Comparison of ENCODE assay signal across 25 cellular contexts in the genomic region with DNA sequence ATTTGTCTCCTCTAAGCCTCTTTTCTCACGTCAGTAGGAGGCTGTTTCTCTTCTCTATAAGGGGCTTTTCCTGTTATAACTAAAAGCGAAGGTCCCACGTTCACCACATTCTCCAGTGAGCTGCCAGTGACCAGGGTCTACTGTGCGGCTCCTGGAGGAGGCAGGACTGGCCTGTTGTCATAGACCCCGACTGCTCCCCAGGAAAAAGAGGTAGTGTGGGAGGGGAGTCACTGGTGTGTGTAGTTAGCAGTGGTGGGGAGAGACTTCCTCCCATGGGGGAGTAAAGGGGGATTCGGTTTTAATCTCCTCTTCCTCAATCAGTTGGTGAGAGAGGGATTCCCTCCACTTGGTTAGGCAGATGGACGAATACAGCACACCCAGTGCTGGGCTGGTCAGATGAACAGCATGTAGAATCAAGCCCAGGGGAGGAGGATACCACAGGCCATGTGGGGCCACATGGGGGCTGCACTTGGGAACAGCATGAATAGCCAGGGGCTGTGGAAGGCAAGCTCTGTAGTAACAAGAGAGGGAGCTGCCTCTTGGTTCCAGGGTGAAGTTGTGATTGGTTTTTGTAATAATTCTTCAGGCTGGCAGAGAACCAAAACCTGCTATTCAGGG.
DNase-seq lines count a peak whose midpoint lies in the region; ATAC-seq and TF ChIP-seq lines count a peak whose summit lies in the region.
"Had no signal": no experiment of that assay in that cellular context is flagged by ENCODE, and none has a peak within 500 bp of the region (broad histone marks: within the 10 kb centered on the region; RNA-seq: fewer than 3 reads in every experiment).

No MANE protein-coding gene starts in this region.

- no peak overlapping the region for H3K27ac Mint-ChIP-seq in natural killer cell treated with Interleukin-12 subunit alpha and Interleukin-12 subunit beta and Interleukin-15 and Interleukin-18, amount 100 ng/mL, for 72 hours
- no peak overlapping the region for H3K27ac Mint-ChIP-seq in natural killer cell
- H3K27ac Mint-ChIP-seq in naive B cell = peak overlapping the region in 3 of 6 donors; percentile 24 to 86 (median 37)
- H3K27ac Mint-ChIP-seq in type B pancreatic cell = peak overlapping the region; percentile 35
- H3K27ac Mint-ChIP-seq: activated naive CD8-positive, alpha-beta T cell treated with anti-CD3 and anti-CD28 coated beads, Interleukin-2, amount 10 ng/mL, durations not matched to agents 7 days and 5 days; activated T-helper 2 cell treated with anti-CD3 and anti-CD28 coated beads, Interferon-gamma antibody, Interleukin-2, Interleukin-4, amounts not matched to agents 10 μg/mL and 5 μg/mL and 100 μg/mL, durations not matched to agents 14 hours and 24 hours and 36 hours; CD4-positive, CD25-positive, alpha-beta regulatory T cell had no signal

- no peak overlapping the region for H3K4me3 ChIP-seq in RWPE2 (ENCODE audit: severe bottlenecking)
- H3K4me3 ChIP-seq: right lobe of liver, uterus had no signal

- H3K9me3 ChIP-seq in RWPE2 (ENCODE audit: severe bottlenecking) = no peaks in the 10 kb centered on the region
- H3K9me3 ChIP-seq: right lobe of liver, uterus had no signal

- no peaks in the 10 kb centered on the region for H3K9me3 Mint-ChIP-seq in natural killer cell treated with Interleukin-12 subunit alpha and Interleukin-12 subunit beta and Interleukin-15 and Interleukin-18, amount 100 ng/mL, for 72 hours
- H3K9me3 Mint-ChIP-seq in natural killer cell (no peaks in the 10 kb centered on the region), naive B cell (peaks cover 0 to 3% (median 0%) of the 10 kb centered on the region in 7 donors), type B pancreatic cell (no peaks in the 10 kb centered on the region)
- H3K9me3 Mint-ChIP-seq: activated naive CD8-positive, alpha-beta T cell treated with anti-CD3 and anti-CD28 coated beads, Interleukin-2, amount 10 ng/mL, durations not matched to agents 7 days and 5 days; activated T-helper 2 cell treated with anti-CD3 and anti-CD28 coated beads, Interferon-gamma antibody, Interleukin-2, Interleukin-4, amounts not matched to agents 10 μg/mL and 5 μg/mL and 100 μg/mL, durations not matched to agents 14 hours and 24 hours and 36 hours had no signal

- no peaks in the 10 kb centered on the region for H3K36me3 ChIP-seq in RWPE2 (ENCODE audit: low read depth)
- H3K36me3 ChIP-seq: right lobe of liver, uterus had no signal

- intact Hi-C loops in natural killer cell (cut with micrococcal nuclease) = no loop called here

- no peak for TF ChIP-seq CTCF in natural killer cell (IDR thresholded peaks at IDR 0.05)
- no peak for TF ChIP-seq CTCF in RWPE2 (IDR thresholded peaks at IDR 0.05; ENCODE audit: poor library complexity, severe bottlenecking)
- no peak for TF ChIP-seq CTCF in type B pancreatic cell (conservative IDR thresholded peaks at IDR 0.05)

- DNase-seq in natural killer cell treated with Interleukin-12 subunit alpha and Interleukin-12 subunit beta and Interleukin-15 and Interleukin-18, amount 100 ng/mL, for 72 hours (ENCODE audit: low spot score) = no peak
- DNase-seq in natural killer cell (no peak), RWPE2 (ENCODE audit: low spot score) (no peak), naive B cell (peak; percentile 21), type B pancreatic cell (ENCODE audit: extremely low spot score, unreplicated experiment) (no peak), medulla oblongata (ENCODE audit: extremely low spot score) (no peak), D341Med (ENCODE audit: low spot score) (no peak)
- DNase-seq: activated CD8-positive, alpha-beta memory T cell treated with anti-CD3 and anti-CD28 coated beads, Interleukin-2, amount 50 U/mL, for 48 hours; activated naive CD8-positive, alpha-beta T cell treated with anti-CD3 and anti-CD28 coated beads, Interleukin-2, amount 10 ng/mL, durations not matched to agents 7 days and 5 days; CD4-positive, CD25-positive, alpha-beta regulatory T cell; DMS 273 treated with DMSO at 0.1 percent for 48 hours; GDM1; hippocampal formation; NCI-H1105; NCI-H446 treated with DMSO at 0.1 percent for 48 hours; right lobe of liver; stimulated activated CD4-positive, alpha-beta T cell treated with anti-CD3 and anti-CD28 coated beads, Interleukin-15, amount 100 ng/mL, for 24 hours; stimulated activated CD8-positive, alpha-beta memory T cell treated with anti-CD3 and anti-CD28 coated beads, Interleukin-4, amount 100 ng/mL, for 48 hours; substantia nigra; T-helper 2 cell; uterus had no signal

- H3K27me3 Mint-ChIP-seq in natural killer cell treated with Interleukin-12 subunit alpha and Interleukin-12 subunit beta and Interleukin-15 and Interleukin-18, amount 100 ng/mL, for 72 hours = peaks cover 24 to 26% of the 10 kb centered on the region in 2 donors
- peaks cover 22 to 23% of the 10 kb centered on the region in 2 donors for H3K27me3 Mint-ChIP-seq in natural killer cell (ENCODE audit: low read depth in 2 of 2)
- peaks cover 9 to 40% (median 15%) of the 10 kb centered on the region in 3 donors for H3K27me3 Mint-ChIP-seq in naive B cell
- H3K27me3 Mint-ChIP-seq in type B pancreatic cell = peaks cover 10% of the 10 kb centered on the region

- peak; percentile 25 to 57 for ATAC-seq in natural killer cell treated with Interleukin-12 subunit alpha and Interleukin-12 subunit beta and Interleukin-15 and Interleukin-18, amount 100 ng/mL, for 72 hours
- ATAC-seq in natural killer cell (no peak), RWPE2 (ENCODE audit: low read depth) (no peak), naive B cell (ENCODE audit: low read depth in 2 of 2) (peak; percentile 84), HG03175 (IDR thresholded peaks at IDR 0.05; ENCODE audit: unreplicated experiment) (no peak)
- ATAC-seq: HCT116, right lobe of liver had no signal

- H3K27me3 ChIP-seq in RWPE2 (ENCODE audit: insufficient read depth, poor library complexity, severe bottlenecking) = no peaks in the 10 kb centered on the region
- H3K27me3 ChIP-seq: right lobe of liver, uterus had no signal

- H3K4me3 Mint-ChIP-seq in natural killer cell treated with Interleukin-12 subunit alpha and Interleukin-12 subunit beta and Interleukin-15 and Interleukin-18, amount 100 ng/mL, for 72 hours = no peak overlapping the region
- H3K4me3 Mint-ChIP-seq in natural killer cell (no peak overlapping the region), naive B cell (peak overlapping the region in 6 of 8 donors; percentile 30 to 72 (median 61)), type B pancreatic cell (no peak overlapping the region)
- H3K4me3 Mint-ChIP-seq: activated naive CD8-positive, alpha-beta T cell treated with anti-CD3 and anti-CD28 coated beads, Interleukin-2, amount 10 ng/mL, durations not matched to agents 7 days and 5 days; CD4-positive, CD25-positive, alpha-beta regulatory T cell had no signal

- no peaks in the 10 kb centered on the region for H3K36me3 Mint-ChIP-seq in natural killer cell treated with Interleukin-12 subunit alpha and Interleukin-12 subunit beta and Interleukin-15 and Interleukin-18, amount 100 ng/mL, for 72 hours
- H3K36me3 Mint-ChIP-seq in natural killer cell = no peaks in the 10 kb centered on the region
- H3K36me3 Mint-ChIP-seq in naive B cell = no peaks in the 10 kb centered on the region
- H3K36me3 Mint-ChIP-seq in type B pancreatic cell = no peaks in the 10 kb centered on the region
- H3K36me3 Mint-ChIP-seq: activated naive CD8-positive, alpha-beta T cell treated with anti-CD3 and anti-CD28 coated beads, Interleukin-2, amount 10 ng/mL, durations not matched to agents 7 days and 5 days; CD4-positive, CD25-positive, alpha-beta regulatory T cell had no signal

- H3K4me1 ChIP-seq in RWPE2 (ENCODE audit: insufficient read depth, poor library complexity, severe bottlenecking) = peaks cover 13% of the 10 kb centered on the region
- H3K4me1 ChIP-seq: right lobe of liver, uterus had no signal

- no peaks in the 10 kb centered on the region for H3K4me1 Mint-ChIP-seq in natural killer cell treated with Interleukin-12 subunit alpha and Interleukin-12 subunit beta and Interleukin-15 and Interleukin-18, amount 100 ng/mL, for 72 hours (ENCODE audit: low read depth in 2 of 2)
- H3K4me1 Mint-ChIP-seq in natural killer cell (no peaks in the 10 kb centered on the region), naive B cell (peaks cover 13 to 31% (median 29%) of the 10 kb centered on the region in 3 donors), type B pancreatic cell (ENCODE audit: unreplicated experiment) (peaks cover 40% of the 10 kb centered on the region)
- H3K4me1 Mint-ChIP-seq: activated naive CD8-positive, alpha-beta T cell treated with anti-CD3 and anti-CD28 coated beads, Interleukin-2, amount 10 ng/mL, durations not matched to agents 7 days and 5 days; CD4-positive, CD25-positive, alpha-beta regulatory T cell had no signal

- peak overlapping the region; percentile 5 for H3K27ac ChIP-seq in RWPE2 (ENCODE audit: poor library complexity, severe bottlenecking)
- H3K27ac ChIP-seq: right lobe of liver, uterus, VCaP had no signal

Comparison
In these comparisons a context has a peak if more than half of its experiments do, and no peak if none do; other contexts are left out.
1. ATAC-seq: peak in natural killer cell treated with Interleukin-12 subunit alpha and Interleukin-12 subunit beta and Interleukin-15 and Interleukin-18, amount 100 ng/mL, for 72 hours (2 of 2) and naive B cell (2 of 2); none in natural killer cell (0 of 3), RWPE2 (single experiment) and HG03175 (single experiment).
2. H3K4me3 Mint-ChIP-seq: peak in naive B cell (6 of 8); none in natural killer cell treated with Interleukin-12 subunit alpha and Interleukin-12 subunit beta and Interleukin-15 and Interleukin-18, amount 100 ng/mL, for 72 hours (single experiment), natural killer cell (single experiment) and type B pancreatic cell (single experiment).